ENCODE assay signal across 6 cellular contexts in the genomic region with DNA sequence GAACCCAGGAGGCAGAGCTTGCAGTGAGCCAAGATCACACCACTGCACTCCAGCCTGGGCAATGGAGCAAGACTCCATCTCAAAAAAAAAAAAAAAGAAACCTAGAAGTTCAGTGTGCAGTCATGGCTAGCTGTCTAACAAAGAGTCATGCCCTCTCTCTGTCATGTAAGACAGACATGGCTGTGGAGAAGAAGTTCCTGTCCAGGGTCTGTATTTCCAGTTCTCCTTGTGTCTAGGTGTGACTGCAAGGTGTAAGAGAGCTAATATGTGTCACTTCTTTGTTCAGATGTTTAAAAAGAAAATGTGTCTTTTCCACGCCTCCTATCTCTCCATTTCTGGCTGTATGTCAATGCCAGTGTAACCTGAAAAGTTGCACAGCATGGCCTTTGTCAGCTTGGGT.
"Had no signal": no experiment of that assay in that cellular context is flagged by ENCODE, and none has a peak within 500 bp of the region (broad histone marks: within the 10 kb centered on the region; RNA-seq: fewer than 3 reads in every experiment).

No MANE protein-coding gene starts in this region.

- H2AFZ ChIP-seq: GM23248 had no signal

- H3K9ac ChIP-seq: GM23248 had no signal

- H3K9me3 ChIP-seq: HAP-1 had no signal

- DNase-seq: GM23248, GOT3, H7, HFFc6 had no signal

- H3K27ac ChIP-seq: GM23248, HL-60 had no signal

- H3K4me3 ChIP-seq: GM23248, HAP-1 had no signal

- H3K36me3 ChIP-seq: HAP-1 had no signal
